In genomic region chr11:68908273-68908672, GRCh38 we compare ENCODE assay signal across 22 cellular contexts.
"Had no signal": no experiment of that assay in that cellular context is flagged by ENCODE, and none has a peak within 500 bp of the region (broad histone marks: within the 10 kb centered on the region; RNA-seq: fewer than 3 reads in every experiment).

No MANE protein-coding gene starts in this region.

- H3K27me3 ChIP-seq: colonic mucosa, neural progenitor cell, spleen, testis, tibial artery had no signal

- H3K36me3 ChIP-seq: neural progenitor cell had no signal

- H3K4me1 ChIP-seq: neural progenitor cell, parathyroid adenoma had no signal

- DNase-seq: central memory CD4-positive, alpha-beta T cell; colonic mucosa; effector CD8-positive, alpha-beta T cell; endodermal cell; head of caudate nucleus; hippocampal formation; left colon; natural killer cell; right cardiac atrium; spleen; stimulated activated CD4-positive, alpha-beta T cell treated with anti-CD3 and anti-CD28 coated beads, Interleukin-4, amount 100 ng/mL, for 4 hours; stimulated activated naive CD8-positive, alpha-beta T cell treated with anti-CD3 and anti-CD28 coated beads, Interleukin-15, Interleukin-2, amounts not matched to agents 100 U/mL and 50 U/mL, for 24 hours; substantia nigra; testis had no signal

- H3K4me3 ChIP-seq: colonic mucosa, lung, neural progenitor cell, skin epidermis, spleen, testis, tibial artery had no signal

- H3K9me3 ChIP-seq: colonic mucosa, spleen, testis, tibial artery had no signal

- ATAC-seq: esophagus mucosa; left colon; natural killer cell; stimulated activated memory B cell treated with anti-CD40 and anti-IgM and Interleukin-4, amounts not matched to agents 10 μg/mL and 1 μg/mL and 100 μg/mL, for 72 hours; stimulated activated naive CD8-positive, alpha-beta T cell treated with anti-CD3 and anti-CD28 coated beads, Interleukin-15, Interleukin-2, amounts not matched to agents 100 U/mL and 50 U/mL, for 24 hours had no signal

- H3K27ac ChIP-seq: colonic mucosa, epithelial cell of prostate, neural progenitor cell, parathyroid adenoma, skin epidermis, spleen, testis, tibial artery had no signal
